ENCODE assay signal across 16 cellular contexts in the genomic region with DNA sequence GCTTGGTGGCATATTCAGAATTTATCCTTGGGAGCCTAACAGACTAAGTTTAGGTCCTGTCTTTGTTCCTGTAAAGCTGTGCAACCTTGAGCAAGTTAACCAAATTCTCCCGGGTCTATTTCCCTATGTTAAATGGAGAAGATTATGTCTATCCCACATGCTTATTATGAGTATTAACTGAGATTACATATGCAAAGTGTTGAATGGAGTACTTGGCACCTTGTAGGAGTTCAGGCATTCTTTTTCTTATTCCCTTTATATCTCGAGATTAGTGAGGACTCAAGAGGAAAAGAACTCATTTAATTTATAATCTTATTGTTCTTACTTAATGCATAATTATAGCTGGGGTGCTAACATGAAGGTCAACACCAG.
"Had no signal": no experiment of that assay in that cellular context is flagged by ENCODE, and none has a peak within 500 bp of the region (broad histone marks: within the 10 kb centered on the region; RNA-seq: fewer than 3 reads in every experiment).

No MANE protein-coding gene starts in this region.

- H3K9me3 Mint-ChIP-seq: natural killer cell had no signal

- H3K36me3 ChIP-seq: esophagus squamous epithelium, gastroesophageal sphincter, right atrium auricular region, sigmoid colon, stomach, suprapubic skin, tibial nerve, upper lobe of right lung had no signal

- H3K4me3 ChIP-seq: esophagus squamous epithelium, gastroesophageal sphincter, right atrium auricular region, skin epidermis, suprapubic skin, tibial nerve, upper lobe of right lung had no signal

- H3K9me3 ChIP-seq: esophagus squamous epithelium, gastroesophageal sphincter, right atrium auricular region, sigmoid colon, stomach, suprapubic skin, tibial nerve, upper lobe of right lung had no signal

- DNase-seq: cortex of kidney; effector memory CD4-positive, alpha-beta T cell; esophagus squamous epithelium; foreskin fibroblast; kidney; left colon; natural killer cell; sigmoid colon; stimulated activated naive CD4-positive, alpha-beta T cell; stomach; upper lobe of right lung had no signal

- H3K27ac Mint-ChIP-seq: natural killer cell had no signal

- H3K4me1 ChIP-seq: suprapubic skin, upper lobe of right lung had no signal

- H3K4me1 Mint-ChIP-seq: natural killer cell had no signal

- H3K27me3 ChIP-seq: gastroesophageal sphincter, right atrium auricular region, sigmoid colon, stomach, suprapubic skin, tibial nerve, upper lobe of right lung had no signal

- FAIRE-seq: kidney had no signal

- ATAC-seq: gastroesophageal sphincter, left colon, natural killer cell, upper lobe of right lung had no signal

- H3K27ac ChIP-seq: esophagus squamous epithelium, gastroesophageal sphincter, right atrium auricular region, sigmoid colon, skin epidermis, suprapubic skin, upper lobe of right lung had no signal

- H3K36me3 Mint-ChIP-seq: natural killer cell had no signal

- H3K4me3 Mint-ChIP-seq: natural killer cell had no signal
